7 cellular contexts compared by ENCODE assay signal in the genomic region with DNA sequence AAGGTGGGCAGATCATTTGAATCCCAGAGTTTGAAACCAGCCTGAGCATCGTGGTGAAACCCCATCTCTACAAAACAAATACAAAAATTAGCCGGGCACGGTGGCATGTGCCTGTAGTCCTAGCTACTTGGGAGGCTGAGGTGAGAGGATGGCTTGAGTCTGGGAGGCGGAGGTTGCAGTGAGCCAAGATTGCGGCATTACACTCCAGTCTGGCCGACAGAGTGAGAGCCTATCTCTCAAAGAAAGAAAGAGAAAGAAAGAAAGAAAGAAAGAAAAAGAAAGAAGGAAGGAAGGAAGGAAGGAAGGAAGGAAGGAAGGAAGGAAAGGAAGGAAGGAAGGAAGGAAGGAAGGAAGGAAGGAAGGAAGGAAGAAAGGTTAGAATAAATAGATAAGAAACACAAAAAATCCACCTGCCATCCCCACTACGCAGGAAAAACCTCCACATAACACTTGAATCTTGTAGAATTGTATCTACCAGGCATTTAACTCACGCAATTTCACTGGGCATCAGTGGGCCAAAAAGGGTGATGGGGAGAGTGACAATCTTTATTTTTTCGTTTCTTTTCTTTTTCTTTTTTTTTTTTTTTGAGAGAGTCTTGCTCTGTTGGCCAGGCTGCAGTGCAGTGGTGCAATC. TPM values are rescaled to one million over a fixed set of nuclear protein-coding genes. Genes with fewer than 3 reads are reported as not detected.
A peak's percentile ranks its signal among the peaks of the same experiment; 100 is the strongest.
DNase-seq lines count a peak whose midpoint lies in the region; ATAC-seq and TF ChIP-seq lines count a peak whose summit lies in the region.
"Not testable (repeated sequence)": the region's sequence is repeated elsewhere in the genome, so short reads cannot be mapped to it uniquely, and the experiment has no call there.

No MANE protein-coding gene starts in this region.

- CTCF ChIA-PET in HEK293 (lab: Yijun Ruan, JAX), result interaction anchor here (0.7 to 1.0 kb wide), 2 partner anchors 10 to 261 kb away, joined by 3 to 6 read pairs; no protein-coding TSS in a partner anchor

- H3K27ac Mint-ChIP-seq in endodermal cell, result peak overlapping the region; percentile 93
- peak overlapping the region; percentile 70 to 89 for H3K27ac Mint-ChIP-seq in stimulated activated naive CD8-positive, alpha-beta T cell treated with anti-CD3 and anti-CD28 coated beads, Interleukin-15, amount 100 ng/mL, for 72 hours

- H3K4me2 ChIP-seq in osteoblast (ENCODE audit: insufficient read depth, low read length), result peak overlapping the region; percentile 87

- POLR2A ChIA-PET in HEK293 (lab: Yijun Ruan, JAX), result not testable (repeated sequence)

- TF ChIP-seq POLR2A in adrenal gland (IDR thresholded peaks at IDR 0.05), result not testable (repeated sequence)

- DNase-seq in SK-N-MC (ENCODE audit: low read depth, low spot score); adrenal gland; endodermal cell; left lung; osteoblast (ENCODE audit: insufficient read length, low spot score, missing footprints); stimulated activated naive CD8-positive, alpha-beta T cell treated with anti-CD3 and anti-CD28 coated beads, Interleukin-15, amount 100 ng/mL, for 72 hours: not testable (repeated sequence)

- H3K4me1 Mint-ChIP-seq in endodermal cell, result peaks cover 28% of the 10 kb centered on the region
- peaks cover 41% of the 10 kb centered on the region for H3K4me1 Mint-ChIP-seq in stimulated activated naive CD8-positive, alpha-beta T cell treated with anti-CD3 and anti-CD28 coated beads, Interleukin-15, amount 100 ng/mL, for 72 hours

- not testable (repeated sequence) for H3K4me1 ChIP-seq in HEK293 (ENCODE audit: control insufficient read depth, insufficient read depth, low read length); endodermal cell (ENCODE audit: control insufficient read depth, insufficient read depth, low read length)
- H3K4me1 ChIP-seq in adrenal gland (replicated peaks in 1 of 2) (peaks cover 13 to 14% of the 10 kb centered on the region in 2 donors), left lung (peaks cover 8 to 56% of the 10 kb centered on the region in 2 donors), osteoblast (ENCODE audit: insufficient read depth, low read length) (peaks cover 11% of the 10 kb centered on the region)

- H3K36me3 ChIP-seq in HEK293 (ENCODE audit: control insufficient read depth in 2 of 2, insufficient read depth in 1 of 2, low read length in 2 of 2); SK-N-MC (ENCODE audit: insufficient read depth, low read length); adrenal gland (replicated peaks in 1 of 2); endodermal cell (ENCODE audit: control insufficient read depth, insufficient read depth, low read length); left lung; osteoblast (ENCODE audit: insufficient read depth, low read length): not testable (repeated sequence)

- H3K27me3 Mint-ChIP-seq in endodermal cell (ENCODE audit: insufficient read depth), result not testable (repeated sequence)
- H3K27me3 Mint-ChIP-seq in stimulated activated naive CD8-positive, alpha-beta T cell treated with anti-CD3 and anti-CD28 coated beads, Interleukin-15, amount 100 ng/mL, for 72 hours, result peaks cover 75% of the 10 kb centered on the region

- 63 to 69% (median 66%) methylated on average over 9 of the region's 9 CpGs for WGBS in adrenal gland, 4 donors
- 91% methylated on average over 8 of the region's 9 CpGs; no CpG with 5 or more reads in 1 of the 2 experiments for WGBS in endodermal cell (ENCODE audit: insufficient coverage in 1 of 2, insufficient read length in 1 of 2), 2 experiments

- not testable (repeated sequence) for H3K9me3 ChIP-seq in HEK293 (ENCODE audit: control insufficient read depth, insufficient read depth, low read depth, low read length); SK-N-MC (ENCODE audit: low read depth, low read length); adrenal gland (replicated peaks in 1 of 3); endodermal cell (ENCODE audit: control insufficient read depth, low read length); left lung; osteoblast (ENCODE audit: low read depth, low read length)

- H3K36me3 Mint-ChIP-seq in endodermal cell (ENCODE audit: low read depth), result not testable (repeated sequence)

- H3K27ac ChIP-seq in HEK293 (ENCODE audit: extremely low read depth, low read depth, low read length), result not testable (repeated sequence)
- H3K27ac ChIP-seq in SK-N-MC (peak overlapping the region; percentile 97), adrenal gland (peak overlapping the region; percentile 71 to 97 (median 92)), endodermal cell (ENCODE audit: low read depth, low read length) (peak overlapping the region; percentile 88), left lung (peak overlapping the region; percentile 36 to 65), osteoblast (ENCODE audit: low read depth, low read length) (peak overlapping the region; percentile 75)

- H3K4me3 Mint-ChIP-seq in endodermal cell, result not testable (repeated sequence)
- H3K4me3 Mint-ChIP-seq in stimulated activated naive CD8-positive, alpha-beta T cell treated with anti-CD3 and anti-CD28 coated beads, Interleukin-15, amount 100 ng/mL, for 72 hours, result peak overlapping the region; percentile 65 to 77

- not testable (repeated sequence) for H3K79me2 ChIP-seq in osteoblast (ENCODE audit: insufficient read depth, low read length)

- peak overlapping the region; percentile 75 for H3K9ac ChIP-seq in SK-N-MC (ENCODE audit: insufficient read length)
- peak overlapping the region; percentile 47 for H3K9ac ChIP-seq in endodermal cell (ENCODE audit: extremely low read depth, low read length, poor library complexity, severe bottlenecking)

- H3K9me3 Mint-ChIP-seq in endodermal cell; stimulated activated naive CD8-positive, alpha-beta T cell treated with anti-CD3 and anti-CD28 coated beads, Interleukin-15, amount 100 ng/mL, for 72 hours: not testable (repeated sequence)

- H3K27me3 ChIP-seq in adrenal gland; endodermal cell (ENCODE audit: control insufficient read depth, insufficient read depth, low read length, poor library complexity, severe bottlenecking); left lung; osteoblast (ENCODE audit: insufficient read depth, low read length): not testable (repeated sequence)

- not testable (repeated sequence) for TF ChIP-seq CTCF in HEK293 (tag by site-specific recombination; IDR thresholded peaks at IDR 0.05); adrenal gland (IDR thresholded peaks at IDR 0.05); endodermal cell (conservative IDR thresholded peaks at IDR 0.05); left lung (IDR thresholded peaks at IDR 0.05); osteoblast (IDR thresholded peaks at IDR 0.05; ENCODE audit: extremely low read depth, low read depth, low read length)

- intact Hi-C loops in adrenal gland (cut with DNase I), result loop anchor here in 1 of 2 donors (10.0 kb wide), 1 partner anchor 47 kb away; no protein-coding TSS in a partner anchor
- intact Hi-C loops in left lung (cut with DNase I), result not testable (repeated sequence)

- not testable (repeated sequence) for ATAC-seq in left lung; stimulated activated naive CD8-positive, alpha-beta T cell treated with anti-CD3 and anti-CD28 coated beads, Interleukin-15, amount 100 ng/mL, for 72 hours

- H4K20me1 ChIP-seq in osteoblast (ENCODE audit: insufficient read depth, low read length), result not testable (repeated sequence)

- H3K4me3 ChIP-seq in HEK293 (ENCODE audit: low read depth, low read length); endodermal cell (ENCODE audit: low read length): not testable (repeated sequence)
- peak overlapping the region; percentile 83 for H3K4me3 ChIP-seq in SK-N-MC
- H3K4me3 ChIP-seq in adrenal gland, result peak overlapping the region in 1 of 4 donors; percentile 28
- peak overlapping the region in 1 of 2 donors; percentile 13 for H3K4me3 ChIP-seq in left lung
- H3K4me3 ChIP-seq in osteoblast (ENCODE audit: insufficient read depth, low read length), result peak overlapping the region; percentile 60

- H2AFZ ChIP-seq in osteoblast (ENCODE audit: low read length), result not testable (repeated sequence)

TF ChIP-seq in HEK293, 187 proteins besides CTCF, POLR2A, EP300 and RAD21:
- TF ChIP-seq ZNF366 (tag by site-specific recombination; conservative IDR thresholded peaks at IDR 0.05), result peak; percentile 79

RNA-seq across cellular contexts. Expression of a gene that starts 58.3 kb away (rescaled TPM):
- total RNA-seq in adrenal gland, result 10 to 100 TPM; 31.0 to 49.2 (median 36.3) TPM
- polyA plus RNA-seq in adrenal gland, result 10 to 100 TPM; 17.0 to 49.0 (median 24.5) TPM
- 10 to 100 TPM; 25.4 to 28.7 TPM for total RNA-seq in endodermal cell
- 33.9 TPM for polyA plus RNA-seq in endodermal cell (2013, experiment 1 of 2)
- polyA plus RNA-seq in endodermal cell (2013, experiment 2 of 2), result 30.7 TPM
- total RNA-seq in left lung, result 10 to 100 TPM; 70.7 to 98.6 TPM
- 27.4 and 28.6 TPM in 2 replicates for total RNA-seq in osteoblast
